18 cellular contexts compared by ENCODE assay signal in genomic region chr2:43905871-43906270, GRCh38.
"Had no signal": no experiment of that assay in that cellular context is flagged by ENCODE, and none has a peak within 500 bp of the region (broad histone marks: within the 10 kb centered on the region; RNA-seq: fewer than 3 reads in every experiment).

No MANE protein-coding gene starts in this region.

- H3K9me3 ChIP-seq: mucosa of descending colon, neutrophil, right atrium auricular region, suprapubic skin had no signal

- H3K27me3 ChIP-seq: neutrophil, right atrium auricular region, suprapubic skin had no signal

- H3K4me3 ChIP-seq: coronary artery, mucosa of descending colon, right atrium auricular region, skin epidermis, suprapubic skin had no signal

- H3K27me3 Mint-ChIP-seq: activated CD4-positive, alpha-beta memory T cell treated with anti-CD3 and anti-CD28 coated beads for 36 hours; activated naive CD8-positive, alpha-beta T cell; naive thymus-derived CD8-positive, alpha-beta T cell; T-helper 17 cell had no signal

- H3K9me3 Mint-ChIP-seq: activated CD4-positive, alpha-beta memory T cell treated with anti-CD3 and anti-CD28 coated beads for 36 hours; naive thymus-derived CD8-positive, alpha-beta T cell had no signal

- H3K4me3 Mint-ChIP-seq: activated CD4-positive, alpha-beta memory T cell treated with anti-CD3 and anti-CD28 coated beads for 36 hours; activated naive CD8-positive, alpha-beta T cell; naive thymus-derived CD8-positive, alpha-beta T cell had no signal

- DNase-seq: activated CD4-positive, alpha-beta memory T cell treated with anti-CD3 and anti-CD28 coated beads for 36 hours; activated gamma-delta T cell treated with Interleukin-2 at 50 U/mL for 16 hours; activated T-cell treated with anti-CD3 and anti-CD28 coated beads, Interleukin-2, amount 50 U/mL, for 48 hours; effector CD8-positive, alpha-beta T cell; mucosa of descending colon; naive thymus-derived CD8-positive, alpha-beta T cell; posterior cingulate gyrus; stimulated activated CD4-positive, alpha-beta T cell treated with anti-CD3 and anti-CD28 coated beads, Interleukin-15, amount 100 ng/mL, for 24 hours; stimulated activated CD4-positive, alpha-beta T cell treated with anti-CD3 and anti-CD28 coated beads, Interleukin-4, amount 100 ng/mL, for 1 hour; stimulated activated naive CD4-positive, alpha-beta T cell treated with Interleukin-2 at 50 U/mL for 16 hours; T-helper 17 cell; WERI-Rb-1 had no signal

- H3K4me1 ChIP-seq: right atrium auricular region, suprapubic skin had no signal

- H3K27ac Mint-ChIP-seq: T-helper 17 cell had no signal

- H3K27ac ChIP-seq: coronary artery, neutrophil, right atrium auricular region, skin epidermis, suprapubic skin, WERI-Rb-1 had no signal

- ATAC-seq: mucosa of descending colon; naive thymus-derived CD8-positive, alpha-beta T cell; T-helper 17 cell had no signal
